ENCODE assay signal across 1 cellular context in genomic region chr1:75797606-75798216, GRCh38.
A peak's percentile ranks its signal among the peaks of the same experiment; 100 is the strongest.
TF ChIP-seq lines count a peak whose summit lies in the region.

No MANE protein-coding gene starts in this region.

TF ChIP-seq in WTC11, 78 proteins besides CTCF, POLR2A, EP300 and RAD21 (continued from another document):
- TF ChIP-seq, protein P1, sequence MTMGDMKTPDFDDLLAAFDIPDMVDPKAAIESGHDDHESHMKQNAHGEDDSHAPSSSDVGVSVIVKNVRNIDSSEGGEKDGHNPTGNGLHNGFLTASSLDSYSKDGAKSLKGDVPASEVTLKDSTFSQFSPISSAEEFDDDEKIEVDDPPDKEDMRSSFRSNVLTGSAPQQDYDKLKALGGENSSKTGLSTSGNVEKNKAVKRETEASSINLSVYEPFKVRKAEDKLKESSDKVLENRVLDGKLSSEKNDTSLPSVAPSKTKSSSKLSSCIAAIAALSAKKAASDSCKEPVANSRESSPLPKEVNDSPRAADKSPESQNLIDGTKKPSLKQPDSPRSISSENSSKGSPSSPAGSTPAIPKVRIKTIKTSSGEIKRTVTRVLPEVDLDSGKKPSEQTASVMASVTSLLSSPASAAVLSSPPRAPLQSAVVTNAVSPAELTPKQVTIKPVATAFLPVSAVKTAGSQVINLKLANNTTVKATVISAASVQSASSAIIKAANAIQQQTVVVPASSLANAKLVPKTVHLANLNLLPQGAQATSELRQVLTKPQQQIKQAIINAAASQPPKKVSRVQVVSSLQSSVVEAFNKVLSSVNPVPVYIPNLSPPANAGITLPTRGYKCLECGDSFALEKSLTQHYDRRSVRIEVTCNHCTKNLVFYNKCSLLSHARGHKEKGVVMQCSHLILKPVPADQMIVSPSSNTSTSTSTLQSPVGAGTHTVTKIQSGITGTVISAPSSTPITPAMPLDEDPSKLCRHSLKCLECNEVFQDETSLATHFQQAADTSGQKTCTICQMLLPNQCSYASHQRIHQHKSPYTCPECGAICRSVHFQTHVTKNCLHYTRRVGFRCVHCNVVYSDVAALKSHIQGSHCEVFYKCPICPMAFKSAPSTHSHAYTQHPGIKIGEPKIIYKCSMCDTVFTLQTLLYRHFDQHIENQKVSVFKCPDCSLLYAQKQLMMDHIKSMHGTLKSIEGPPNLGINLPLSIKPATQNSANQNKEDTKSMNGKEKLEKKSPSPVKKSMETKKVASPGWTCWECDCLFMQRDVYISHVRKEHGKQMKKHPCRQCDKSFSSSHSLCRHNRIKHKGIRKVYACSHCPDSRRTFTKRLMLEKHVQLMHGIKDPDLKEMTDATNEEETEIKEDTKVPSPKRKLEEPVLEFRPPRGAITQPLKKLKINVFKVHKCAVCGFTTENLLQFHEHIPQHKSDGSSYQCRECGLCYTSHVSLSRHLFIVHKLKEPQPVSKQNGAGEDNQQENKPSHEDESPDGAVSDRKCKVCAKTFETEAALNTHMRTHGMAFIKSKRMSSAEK (CRISPR knock-in tag; IDR thresholded peaks at IDR 0.05; ENCODE audit: borderline replicate concordance): peak; percentile 8; the same call in 1 of the 2 replicates
- TF ChIP-seq ETV6 (CRISPR knock-in tag; IDR thresholded peaks at IDR 0.05) (no peak), SMAD3 (CRISPR knock-in tag; IDR thresholded peaks at IDR 0.05; ENCODE audit: borderline replicate concordance) (no peak), NFATC4 (CRISPR knock-in tag; IDR thresholded peaks at IDR 0.05) (peak; percentile 17; the same call in 1 of the 2 replicates)
- TF ChIP-seq, protein P2, sequence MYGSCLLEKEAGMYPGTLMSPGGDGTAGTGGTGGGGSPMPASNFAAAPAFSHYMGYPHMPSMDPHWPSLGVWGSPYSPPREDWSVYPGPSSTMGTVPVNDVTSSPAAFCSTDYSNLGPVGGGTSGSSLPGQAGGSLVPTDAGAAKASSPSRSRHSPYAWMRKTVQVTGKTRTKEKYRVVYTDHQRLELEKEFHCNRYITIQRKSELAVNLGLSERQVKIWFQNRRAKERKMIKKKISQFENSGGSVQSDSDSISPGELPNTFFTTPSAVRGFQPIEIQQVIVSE (CRISPR knock-in tag; IDR thresholded peaks at IDR 0.05; ENCODE audit: borderline replicate concordance): no peak
